Comparison of ENCODE assay signal across 1 cellular context in genomic region chr15:78773751-78774450, GRCh38. TPM values are rescaled to one million over a fixed set of nuclear protein-coding genes. Genes with fewer than 3 reads are reported as not detected.
"Had no signal": no experiment of that assay in that cellular context is flagged by ENCODE, and none has a peak within 500 bp of the region (broad histone marks: within the 10 kb centered on the region; RNA-seq: fewer than 3 reads in every experiment).

No MANE protein-coding gene starts in this region.

RNA-seq across cellular contexts. Expression of gene ADAMTS7, which starts 37.4 kb away (rescaled TPM):
- polyA plus RNA-seq: naive thymus-derived CD4-positive, alpha-beta T cell had no signal
